In the genomic region with DNA sequence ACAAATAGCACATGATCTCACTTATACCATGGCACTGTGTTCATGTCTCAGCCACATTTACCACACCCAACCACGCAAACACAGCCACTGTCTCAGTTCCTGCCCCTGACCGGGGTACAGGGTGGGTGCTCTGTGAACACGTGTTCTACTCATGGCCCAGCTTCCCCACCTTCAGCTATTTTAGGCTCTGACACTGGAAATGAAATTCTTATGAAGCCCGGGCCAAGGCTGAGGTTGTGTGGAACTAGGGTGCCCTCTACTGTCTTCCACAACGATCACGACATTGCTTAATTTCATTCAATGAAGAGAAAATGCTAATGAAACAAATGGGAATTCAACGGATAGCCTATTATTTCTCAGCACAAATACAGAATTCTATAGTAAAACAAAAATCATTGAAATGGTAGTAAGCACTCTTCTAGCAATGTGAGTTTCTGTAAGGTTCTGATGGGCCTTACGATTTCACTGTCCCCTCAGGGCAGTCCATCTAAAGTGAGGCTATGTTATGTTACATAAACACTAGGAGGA, we compare ENCODE assay signal across 8 cellular contexts. TPM values are rescaled to one million over a fixed set of nuclear protein-coding genes. Genes with fewer than 3 reads are reported as not detected.
DNase-seq lines count a peak whose midpoint lies in the region; ATAC-seq and TF ChIP-seq lines count a peak whose summit lies in the region.

No MANE protein-coding gene starts in this region.

- H2AFZ ChIP-seq in fibroblast of lung (ENCODE audit: low read length), result no peak overlapping the region

- H3K79me2 ChIP-seq in fibroblast of lung (ENCODE audit: control insufficient read depth, insufficient read depth, low read length), result no peaks in the 10 kb centered on the region

- no peaks in the 10 kb centered on the region; the same call in 1 of the 2 replicates for H3K27me3 Mint-ChIP-seq in HFFc6 (ENCODE audit: insufficient read depth)

- H3K9me3 Mint-ChIP-seq in HFFc6, result no peaks in the 10 kb centered on the region

- H3K4me3 ChIP-seq in fibroblast of lung (replicated peaks in 1 of 4; ENCODE audit: control extremely low read depth in 1 of 4, insufficient read depth in 1 of 4, low read depth in 3 of 4, low read length in 4 of 4), result no peak overlapping the region

- H3K4me2 ChIP-seq in fibroblast of lung (ENCODE audit: extremely low read depth, insufficient read depth, low read length), result no peak overlapping the region

- H3K27ac Mint-ChIP-seq in HFFc6, result no peak overlapping the region

- H3K4me3 Mint-ChIP-seq in HFFc6, result no peak overlapping the region

- no peak overlapping the region for H3K9ac ChIP-seq in fibroblast of lung (ENCODE audit: insufficient read depth, low read length)

- no peaks in the 10 kb centered on the region for H3K9me3 ChIP-seq in fibroblast of lung (ENCODE audit: control insufficient read depth, insufficient read depth, low read depth, low read length)

- no peaks in the 10 kb centered on the region for H3K36me3 Mint-ChIP-seq in HFFc6 (ENCODE audit: low read depth)

- H3K36me3 ChIP-seq in fibroblast of lung (ENCODE audit: control insufficient read depth, insufficient read depth, low read length), result no peaks in the 10 kb centered on the region

- H3K27me3 ChIP-seq in fibroblast of lung (ENCODE audit: control insufficient read depth, insufficient read depth, low read length), result no peaks in the 10 kb centered on the region

- TF ChIP-seq CTCF in AG09319 (IDR thresholded peaks at IDR 0.05; ENCODE audit: low read depth, low read length) (peak; percentile 51), HFFc6 (IDR thresholded peaks at IDR 0.05) (peak; percentile 77), fibroblast of lung (conservative IDR thresholded peaks at IDR 0.05 in 1 of 2, IDR thresholded peaks at IDR 0.05 in 1 of 2; ENCODE audit: low read depth in 1 of 2, low read length in 2 of 2) (peak; percentile 51 to 64), omental fat pad (IDR thresholded peaks at IDR 0.05) (no peak)

- DNase-seq in AG09319 (ENCODE audit: extremely low read depth, low read depth) (no peak), HFFc6 (peak; percentile 45), NOMO-1 (lab: John Stamatoyannopoulos, UW; ENCODE audit: unreplicated experiment in 2 of 2) (peak; percentile 25 to 26), fibroblast of lung (ENCODE audit: low read depth in 2 of 2) (peak; percentile 40 to 58), omental fat pad (ENCODE audit: low spot score) (no peak)
- no peak for DNase-seq in stimulated activated CD4-positive, alpha-beta T cell treated with anti-CD3 and anti-CD28 coated beads, Interleukin-4, amount 100 ng/mL, for 4 hours
- no peak for DNase-seq in stimulated activated naive CD4-positive, alpha-beta T cell treated with Interleukin-2 at 50 U/mL for 16 hours (lab: John Stamatoyannopoulos, UW)

- H3K4me1 Mint-ChIP-seq in HFFc6 (ENCODE audit: low read depth), result peaks cover 14% of the 10 kb centered on the region

- no peaks in the 10 kb centered on the region for H3K4me1 ChIP-seq in fibroblast of lung (ENCODE audit: control insufficient read depth, extremely low read depth, insufficient read depth, low read length)

- no peak overlapping the region for H3K27ac ChIP-seq in fibroblast of lung (ENCODE audit: insufficient read depth, low read length)

- ATAC-seq in omental fat pad (ENCODE audit: low FRiP score) (peak; percentile 64), HG03571 (IDR thresholded peaks at IDR 0.05; ENCODE audit: unreplicated experiment) (no peak)

- H4K20me1 ChIP-seq in fibroblast of lung (ENCODE audit: control insufficient read depth, extremely low read depth, insufficient read depth, low read length), result no peaks in the 10 kb centered on the region

RNA-seq across cellular contexts. Expression of gene GABRA5, which starts 2.1 kb away (rescaled TPM):
- total RNA-seq in HFFc6 (2021; fragmentation: NEBNext Ultra II Directional; extraction: Animal tissue kit (Norgen Biotek cat#: 25700)), result 1 to 10 TPM; 2.0 to 4.9 (median 3.2) TPM
- total RNA-seq in fibroblast of lung (not detected in 2 replicates), omental fat pad (not detected)
- 0.09 and 0.23 TPM in 2 replicates for polyA plus RNA-seq in fibroblast of lung
- 0.25 TPM in 1 of 2 replicates, not detected in the other for polyA plus RNA-seq in fibroblast of lung (2012)
- not detected in 2 replicates for polyA minus RNA-seq in fibroblast of lung (ENCODE audit: low replicate concordance)

Comparison
In these comparisons a context has a peak if more than half of its experiments do, and no peak if none do; other contexts are left out.
1. DNase-seq: peak in HFFc6 (single experiment), NOMO-1 (2 of 2) and fibroblast of lung (2 of 2); none in AG09319 (single experiment), omental fat pad (single experiment), stimulated activated CD4-positive, alpha-beta T cell treated with anti-CD3 and anti-CD28 coated beads, Interleukin-4, amount 100 ng/mL, for 4 hours (0 of 2) and stimulated activated naive CD4-positive, alpha-beta T cell treated with Interleukin-2 at 50 U/mL for 16 hours (single experiment).
2. CTCF ChIP-seq: peak in AG09319 (single experiment), HFFc6 (single experiment) and fibroblast of lung (2 of 2); none in omental fat pad (0 of 3).